In genomic region chr12:6288235-6288634, GRCh38 we compare ENCODE assay signal across 30 cellular contexts. TPM values are rescaled to one million over a fixed set of nuclear protein-coding genes. Genes with fewer than 3 reads are reported as not detected.
A peak's percentile ranks its signal among the peaks of the same experiment; 100 is the strongest.
DNase-seq lines count a peak whose midpoint lies in the region; ATAC-seq and TF ChIP-seq lines count a peak whose summit lies in the region.
"Had no signal": no experiment of that assay in that cellular context is flagged by ENCODE, and none has a peak within 500 bp of the region (broad histone marks: within the 10 kb centered on the region; RNA-seq: fewer than 3 reads in every experiment).

No MANE protein-coding gene starts in this region.

- TF ChIP-seq CTCF in AG04449 (IDR thresholded peaks at IDR 0.05; ENCODE audit: insufficient read depth, low read length, missing control alignments) (no peak), RWPE1 (conservative IDR thresholded peaks at IDR 0.05; ENCODE audit: low read depth) (no peak), choroid plexus epithelial cell (conservative IDR thresholded peaks at IDR 0.05; ENCODE audit: low read depth, low read length) (peak; percentile 10), foreskin fibroblast (IDR thresholded peaks at IDR 0.05; ENCODE audit: low read depth, low read length) (no peak), gastrocnemius medialis (IDR thresholded peaks at IDR 0.05 in 4 of 5, conservative IDR thresholded peaks at IDR 0.05 in 1 of 5) (no peak)

- in situ Hi-C loops in gastrocnemius medialis (cut with MboI; ENCODE audit: low sequenced_read_pairs in 4 of 4) = loop anchor here (5.0 to 25.0 kb wide), 7 partner anchors 96 to 303 kb away; no protein-coding TSS in a partner anchor

- no peaks in the 10 kb centered on the region for H3K36me3 ChIP-seq in gastrocnemius medialis
- H3K36me3 ChIP-seq: BLaER1, Peyer's patch, tibial artery had no signal

- CTCF ChIA-PET in AG04449 (lab: Yijun Ruan, JAX) = interaction anchor here (1.1 to 9.2 kb wide), 7 partner anchors 11 to 298 kb away, joined by 3 to 269 read pairs (median 55); partner anchors contain the start of gene CD9
- CTCF ChIA-PET in RWPE1 (lab: Yijun Ruan, JAX) = interaction anchor here (1.0 to 1.5 kb wide), 4 partner anchors 25 to 221 kb away, joined by 3 to 9 read pairs (median 3); no protein-coding TSS in a partner anchor

- TF ChIP-seq POLR2A in gastrocnemius medialis (IDR thresholded peaks at IDR 0.05) = no peak

- H3K9me3 ChIP-seq in gastrocnemius medialis = no peaks in the 10 kb centered on the region
- H3K9me3 ChIP-seq: body of pancreas, Peyer's patch, tibial artery had no signal

- peak; percentile 65 for DNase-seq in AG04449 (ENCODE audit: low read depth, low spot score)
- DNase-seq in RWPE1 (ENCODE audit: low spot score) = no peak
- DNase-seq in choroid plexus epithelial cell (ENCODE audit: low read depth) = peak; percentile 74
- peak; percentile 68 to 80 for DNase-seq in foreskin fibroblast
- no peak for DNase-seq in nucleus accumbens (lab: John Stamatoyannopoulos, UW)
- no peak for DNase-seq in germinal center (ENCODE audit: low spot score)
- DNase-seq in GM03348 (ENCODE audit: low spot score) = no peak
- no peak for DNase-seq in gastrocnemius medialis
- DNase-seq: activated CD4-positive, alpha-beta T cell treated with anti-CD3 and anti-CD28 coated beads, Interleukin-2, amount 10 ng/mL, durations not matched to agents 24 days and 14 days; body of pancreas; DND-41; glutamatergic neuron; left cardiac atrium; mesendoderm; NCI-H1417 treated with DMSO at 0.1 percent for 48 hours; NCI-H510A treated with DMSO at 0.1 percent for 48 hours; Peyer's patch; retina; stimulated activated CD4-positive, alpha-beta T cell treated with anti-CD3 and anti-CD28 coated beads, Interleukin-12 subunit alpha, Interleukin-12 subunit beta, amount 100 ng/mL, for 4 hours; stimulated activated CD4-positive, alpha-beta T cell treated with anti-CD3 and anti-CD28 coated beads, Interleukin-4, amount 100 ng/mL, for 4 hours; stimulated activated naive CD8-positive, alpha-beta T cell treated with anti-CD3 and anti-CD28 coated beads, Interleukin-15, amount 100 ng/mL, for 72 hours; T-helper 2 cell; tibial artery had no signal

- H3K27me3 ChIP-seq in gastrocnemius medialis = peaks cover 0 to 2% (median 0%) of the 10 kb centered on the region in 3 donors
- H3K27me3 ChIP-seq: BLaER1, body of pancreas, Peyer's patch, tibial artery had no signal

- H3K27ac ChIP-seq in RWPE1 = peak overlapping the region; percentile 73
- no peak overlapping the region for H3K27ac ChIP-seq in gastrocnemius medialis
- H3K27ac ChIP-seq: BLaER1, body of pancreas, coronary artery, HL-60, Peyer's patch, tibial artery had no signal

- no peak for ATAC-seq in gastrocnemius medialis
- ATAC-seq: activated T-helper 17 cell treated with anti-CD3 and anti-CD28 coated beads, Interleukin-2, amount 50 U/mL, for 72 hours; body of pancreas; HepG2; left cardiac atrium; stimulated activated naive CD8-positive, alpha-beta T cell treated with anti-CD3 and anti-CD28 coated beads, Interleukin-15, amount 100 ng/mL, for 72 hours had no signal

- H3K4me3 ChIP-seq in AG04449 (ENCODE audit: low read depth, low read length) (no peak overlapping the region), choroid plexus epithelial cell (ENCODE audit: low read depth, low read length) (no peak overlapping the region), foreskin fibroblast (ENCODE audit: low read depth in 1 of 2, low read length in 2 of 2) (no peak overlapping the region), gastrocnemius medialis (no peak overlapping the region)
- H3K4me3 ChIP-seq: BLaER1, body of pancreas, coronary artery, Peyer's patch, tibial artery had no signal

- POLR2A ChIA-PET in AG04449 (lab: Yijun Ruan, JAX) = interaction anchor here (1.0 to 1.8 kb wide), 3 partner anchors 45 to 246 kb away, joined by 3 to 5 read pairs (median 3); partner anchors contain the start of genes GAPDH and VAMP1
- POLR2A ChIA-PET in RWPE1 (lab: Yijun Ruan, JAX; ENCODE audit: low non-redundant PET) = interaction anchor here (0.7 kb wide), 2 partner anchors 219 to 251 kb away, joined by 3 to 4 read pairs; no protein-coding TSS in a partner anchor

- H3K4me1 ChIP-seq in gastrocnemius medialis = no peaks in the 10 kb centered on the region

- intact Hi-C loops in gastrocnemius medialis (cut with DNase I; ENCODE audit: low total_unique reads) = no loop called here

RNA-seq across cellular contexts. Expression of gene PLEKHG6, which starts 22.2 kb away (rescaled TPM):
- under 1 TPM in 1 of 4 donors, not detected in 3; 0.29 TPM for total RNA-seq in gastrocnemius medialis
- total RNA-seq: A172; activated CD4-positive, alpha-beta T cell treated with anti-CD3 and anti-CD28 coated beads, Interleukin-2, amount 10 ng/mL, durations not matched to agents 24 days and 14 days; activated T-helper 17 cell treated with anti-CD3 and anti-CD28 coated beads, Interleukin-2, amount 50 U/mL, for 72 hours; SK-MEL-5 had no signal

RNA-seq across cellular contexts. Expression of gene TNFRSF1A, which starts 53.6 kb away (rescaled TPM):
- 100 to 1,000 TPM; 103 to 220 (median 193) TPM for total RNA-seq in gastrocnemius medialis

Comparison
In these comparisons a context has a peak if more than half of its experiments do, and no peak if none do; other contexts are left out.
1. DNase-seq: peak in AG04449 (single experiment), choroid plexus epithelial cell (single experiment) and foreskin fibroblast (2 of 2); none in RWPE1 (single experiment), nucleus accumbens (0 of 56), germinal center (single experiment), GM03348 (single experiment) and gastrocnemius medialis (0 of 2).